8 cellular contexts compared by ENCODE assay signal in the genomic region with DNA sequence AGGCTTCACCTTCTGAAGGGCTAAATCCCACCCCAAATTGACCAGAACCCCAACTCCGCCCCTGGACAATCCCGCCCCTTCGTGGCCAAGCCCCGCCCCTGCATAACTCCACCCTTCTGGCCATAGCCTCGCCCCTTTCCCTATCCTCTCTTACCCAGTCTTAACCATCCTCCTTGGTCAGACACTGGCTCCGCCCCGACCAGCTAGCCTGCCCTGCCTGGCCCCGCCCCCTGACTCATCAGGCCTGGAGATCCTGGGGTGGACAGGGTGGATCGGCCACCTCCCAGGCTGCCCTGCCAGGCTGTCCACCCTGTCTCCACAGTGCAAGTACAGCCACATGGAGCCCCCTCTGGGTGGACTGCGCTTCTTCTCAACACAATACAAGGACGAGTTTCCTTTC. TPM values are rescaled to one million over a fixed set of nuclear protein-coding genes. Genes with fewer than 3 reads are reported as not detected.
A peak's percentile ranks its signal among the peaks of the same experiment; 100 is the strongest.
DNase-seq lines count a peak whose midpoint lies in the region; ATAC-seq lines count a peak whose summit lies in the region.

No MANE protein-coding gene starts in this region.

- H3K9me3 ChIP-seq in SJSA1 (replicated peaks): 0 out of 2 replicates have a peak, but pooled peaks cover 2% of the 10 kb centered on the region

- no peaks in the 10 kb centered on the region for H3K36me3 ChIP-seq in SJSA1

- ATAC-seq in Right ventricle myocardium inferior: no peak
- ATAC-seq in HG03378 (IDR thresholded peaks at IDR 0.05; ENCODE audit: unreplicated experiment): no peak
- no peak for ATAC-seq in GM18909 (IDR thresholded peaks at IDR 0.05; ENCODE audit: poor library complexity, unreplicated experiment)

- DNase-seq in Right ventricle myocardium inferior (ENCODE audit: missing footprints) (peak; percentile 86), cardiac septum (ENCODE audit: low spot score) (no peak), SJSA1 (ENCODE audit: low read depth in 1 of 2, low spot score in 2 of 2) (peak; percentile 49 to 90), fibroblast of peridontal ligament (ENCODE audit: extremely low read depth) (peak; percentile 58), pulmonary artery endothelial cell (ENCODE audit: low read depth, low spot score) (peak; percentile 50), epidermal melanocyte (ENCODE audit: insufficient read length, low spot score) (no peak)

- intact Hi-C loops in Right ventricle myocardium inferior (cut with DNase I) (no loop called here), cardiac septum (cut with DNase I) (no loop called here)

- H3K27ac ChIP-seq in SJSA1: no peak overlapping the region

- H3K4me3 ChIP-seq in SJSA1: no peak overlapping the region

- H3K4me1 ChIP-seq in SJSA1 (replicated peaks): 0 out of 2 replicates have a peak, but pooled peaks cover 4% of the 10 kb centered on the region

- H3K27me3 ChIP-seq in SJSA1 (replicated peaks): peaks cover 2% of the 10 kb centered on the region; the same call in 1 of the 2 replicates

RNA-seq across cellular contexts. Expression of a gene that starts 8.0 kb away (rescaled TPM):
- total RNA-seq in Right ventricle myocardium inferior (89.6 TPM), cardiac septum (76.7 TPM), pulmonary artery endothelial cell (11.7 and 16.0 TPM in 2 replicates)
- 31.4 and 33.7 TPM in 2 replicates for total RNA-seq in SJSA1 (2014; rRNA removed; shearing (Covaris generic))

RNA-seq across cellular contexts. Expression of a gene that starts 14.5 kb away (rescaled TPM):
- total RNA-seq in Right ventricle myocardium inferior: 19.5 TPM
- total RNA-seq in cardiac septum: 16.0 TPM
- 2.9 and 5.5 TPM in 2 replicates for total RNA-seq in SJSA1 (2014; rRNA removed; shearing (Covaris generic))
- 3.8 and 6.2 TPM in 2 replicates for total RNA-seq in pulmonary artery endothelial cell

RNA-seq across cellular contexts. Expression of a gene that starts 19.0 kb away (rescaled TPM):
- total RNA-seq in Right ventricle myocardium inferior (1.2 TPM), cardiac septum (1.9 TPM), pulmonary artery endothelial cell (0.46 and 1.9 TPM in 2 replicates)
- total RNA-seq in SJSA1 (2014; rRNA removed; shearing (Covaris generic)): 0.47 TPM in 1 of 2 replicates, not detected in the other

RNA-seq across cellular contexts. Expression of a gene that starts 27.6 kb away (rescaled TPM):
- 50.6 TPM for total RNA-seq in Right ventricle myocardium inferior
- 41.9 TPM for total RNA-seq in cardiac septum
- total RNA-seq in SJSA1 (2014; rRNA removed; shearing (Covaris generic)): 41.6 and 47.5 TPM in 2 replicates
- 82.8 and 106 TPM in 2 replicates for total RNA-seq in pulmonary artery endothelial cell

Comparison
In these comparisons a context has a peak if more than half of its experiments do, and no peak if none do; other contexts are left out.
1. DNase-seq: peak in Right ventricle myocardium inferior (single experiment), SJSA1 (2 of 2), fibroblast of peridontal ligament (single experiment) and pulmonary artery endothelial cell (single experiment); none in cardiac septum (single experiment) and epidermal melanocyte (single experiment).